Comparison of ENCODE assay signal across 17 cellular contexts in genomic region chr5:138793481-138794010, GRCh38.
"Had no signal": no experiment of that assay in that cellular context is flagged by ENCODE, and none has a peak within 500 bp of the region (broad histone marks: within the 10 kb centered on the region; RNA-seq: fewer than 3 reads in every experiment).

No MANE protein-coding gene starts in this region.

- H3K36me3 Mint-ChIP-seq: natural killer cell treated with Interleukin-12 subunit alpha and Interleukin-12 subunit beta and Interleukin-15 and Interleukin-18, amount 100 ng/mL, for 72 hours; T-cell had no signal

- H3K4me3 ChIP-seq: psoas muscle, sigmoid colon, thyroid gland, vagina had no signal

- H3K27ac Mint-ChIP-seq: activated CD8-positive, alpha-beta T cell treated with anti-CD3 and anti-CD28 coated beads for 36 hours; activated T-helper 1 cell treated with anti-CD3 and anti-CD28 coated beads, Interleukin-12 subunit alpha, Interleukin-12 subunit beta, Interleukin-2, Interleukin-4 antibody, amounts not matched to agents 30 ng/mL and 10 ng/mL and 1 ng/mL, durations not matched to agents 14 hours and 24 hours and 36 hours; natural killer cell treated with Interleukin-12 subunit alpha and Interleukin-12 subunit beta and Interleukin-15 and Interleukin-18, amount 100 ng/mL, for 72 hours; T-cell had no signal

- DNase-seq: activated CD4-positive, alpha-beta T cell treated with anti-CD3 and anti-CD28 coated beads for 4 hours; activated CD8-positive, alpha-beta memory T cell treated with anti-CD3 and anti-CD28 coated beads, Interleukin-2, amount 50 U/mL, for 4 hours; activated CD8-positive, alpha-beta T cell treated with anti-CD3 and anti-CD28 coated beads for 36 hours; activated naive CD4-positive, alpha-beta T cell; cortex of kidney; head of caudate nucleus; islet precursor cell; occipital lobe; psoas muscle; sigmoid colon; stimulated activated CD4-positive, alpha-beta T cell treated with anti-CD3 and anti-CD28 coated beads, Interleukin-2, amount 100 ng/mL, for 48 hours; T-cell; thyroid gland had no signal

- H3K27me3 Mint-ChIP-seq: natural killer cell treated with Interleukin-12 subunit alpha and Interleukin-12 subunit beta and Interleukin-15 and Interleukin-18, amount 100 ng/mL, for 72 hours had no signal

- H3K4me3 Mint-ChIP-seq: activated CD8-positive, alpha-beta T cell treated with anti-CD3 and anti-CD28 coated beads for 36 hours; activated T-helper 1 cell treated with anti-CD3 and anti-CD28 coated beads, Interleukin-12 subunit alpha, Interleukin-12 subunit beta, Interleukin-2, Interleukin-4 antibody, amounts not matched to agents 30 ng/mL and 10 ng/mL and 1 ng/mL, durations not matched to agents 14 hours and 24 hours and 36 hours; natural killer cell treated with Interleukin-12 subunit alpha and Interleukin-12 subunit beta and Interleukin-15 and Interleukin-18, amount 100 ng/mL, for 72 hours; T-cell had no signal

- H3K27me3 ChIP-seq: sigmoid colon, thyroid gland, vagina had no signal

- H3K9me3 ChIP-seq: psoas muscle, sigmoid colon, thyroid gland, vagina had no signal

- H3K27ac ChIP-seq: psoas muscle, sigmoid colon, thyroid gland, vagina had no signal

- ATAC-seq: activated CD8-positive, alpha-beta T cell treated with anti-CD3 and anti-CD28 coated beads for 36 hours; left lobe of liver; natural killer cell treated with Interleukin-12 subunit alpha and Interleukin-12 subunit beta and Interleukin-15 and Interleukin-18, amount 100 ng/mL, for 72 hours; psoas muscle; T-cell had no signal

- H3K9me3 Mint-ChIP-seq: activated CD8-positive, alpha-beta T cell treated with anti-CD3 and anti-CD28 coated beads for 36 hours; activated T-helper 1 cell treated with anti-CD3 and anti-CD28 coated beads, Interleukin-12 subunit alpha, Interleukin-12 subunit beta, Interleukin-2, Interleukin-4 antibody, amounts not matched to agents 30 ng/mL and 10 ng/mL and 1 ng/mL, durations not matched to agents 14 hours and 24 hours and 36 hours; natural killer cell treated with Interleukin-12 subunit alpha and Interleukin-12 subunit beta and Interleukin-15 and Interleukin-18, amount 100 ng/mL, for 72 hours; T-cell had no signal

- H3K36me3 ChIP-seq: sigmoid colon, thyroid gland, vagina had no signal
